ENCODE assay signal across 2 cellular contexts in the genomic region with DNA sequence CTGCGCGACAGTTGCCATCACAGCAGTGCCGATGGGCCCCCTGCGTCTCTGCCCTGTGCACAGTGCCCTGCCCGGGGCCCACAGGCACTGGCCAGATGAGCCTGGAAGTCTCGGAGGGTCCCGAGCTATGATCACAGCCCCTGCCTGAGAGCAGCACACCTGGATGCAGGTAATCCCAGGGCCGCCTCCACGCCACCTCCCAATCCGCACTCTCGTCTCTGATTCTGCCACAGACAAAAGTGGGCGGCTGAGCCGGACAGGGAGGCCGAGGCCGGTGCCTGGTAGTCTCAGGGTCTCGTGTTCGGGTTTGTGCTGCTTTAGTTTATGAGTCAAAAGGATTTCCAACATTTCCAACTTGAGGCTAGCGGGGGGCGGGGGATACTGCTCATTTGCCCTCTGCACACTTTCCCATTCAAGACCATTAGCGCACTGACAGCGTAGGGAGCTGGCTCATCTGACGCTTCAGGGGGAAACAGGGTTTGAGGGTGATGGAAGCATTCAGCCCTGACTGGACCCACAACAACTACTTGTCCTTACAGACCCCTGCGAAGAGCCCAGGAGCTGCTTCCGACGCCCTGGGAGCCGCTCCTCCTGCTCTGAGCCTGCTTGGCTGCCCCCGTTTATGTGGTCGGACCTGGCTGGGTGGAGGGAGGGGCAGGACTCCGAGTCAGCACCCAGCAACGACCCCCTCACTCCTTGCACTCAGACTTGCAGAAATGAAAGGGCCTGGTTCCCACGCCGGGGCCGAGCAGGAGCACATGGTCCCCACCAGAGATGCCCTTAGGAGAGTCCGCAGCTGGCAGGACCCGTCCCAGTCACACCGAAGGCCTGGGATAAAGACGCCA.
TF ChIP-seq lines count a peak whose summit lies in the region.

No MANE protein-coding gene starts in this region.

TF ChIP-seq in WTC11, 78 proteins besides CTCF, POLR2A, EP300 and RAD21 (continued from another document):
- TF ChIP-seq, protein P1, sequence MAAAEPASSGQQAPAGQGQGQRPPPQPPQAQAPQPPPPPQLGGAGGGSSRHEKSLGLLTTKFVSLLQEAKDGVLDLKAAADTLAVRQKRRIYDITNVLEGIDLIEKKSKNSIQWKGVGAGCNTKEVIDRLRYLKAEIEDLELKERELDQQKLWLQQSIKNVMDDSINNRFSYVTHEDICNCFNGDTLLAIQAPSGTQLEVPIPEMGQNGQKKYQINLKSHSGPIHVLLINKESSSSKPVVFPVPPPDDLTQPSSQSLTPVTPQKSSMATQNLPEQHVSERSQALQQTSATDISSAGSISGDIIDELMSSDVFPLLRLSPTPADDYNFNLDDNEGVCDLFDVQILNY (CRISPR knock-in tag; IDR thresholded peaks at IDR 0.05): no peak
- TF ChIP-seq NFYB (CRISPR knock-in tag; conservative IDR thresholded peaks at IDR 0.05; ENCODE audit: low read depth) (no peak), FOXK1 (CRISPR knock-in tag; IDR thresholded peaks at IDR 0.05) (no peak), JAZF1 (CRISPR knock-in tag; IDR thresholded peaks at IDR 0.05) (no peak), ZNF317 (CRISPR knock-in tag; IDR thresholded peaks at IDR 0.05; ENCODE audit: borderline replicate concordance, low read depth) (no peak)
- TF ChIP-seq, protein P2, sequence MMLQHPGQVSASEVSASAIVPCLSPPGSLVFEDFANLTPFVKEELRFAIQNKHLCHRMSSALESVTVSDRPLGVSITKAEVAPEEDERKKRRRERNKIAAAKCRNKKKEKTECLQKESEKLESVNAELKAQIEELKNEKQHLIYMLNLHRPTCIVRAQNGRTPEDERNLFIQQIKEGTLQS (CRISPR knock-in tag; conservative IDR thresholded peaks at IDR 0.05): no peak
- TF ChIP-seq, protein P3, sequence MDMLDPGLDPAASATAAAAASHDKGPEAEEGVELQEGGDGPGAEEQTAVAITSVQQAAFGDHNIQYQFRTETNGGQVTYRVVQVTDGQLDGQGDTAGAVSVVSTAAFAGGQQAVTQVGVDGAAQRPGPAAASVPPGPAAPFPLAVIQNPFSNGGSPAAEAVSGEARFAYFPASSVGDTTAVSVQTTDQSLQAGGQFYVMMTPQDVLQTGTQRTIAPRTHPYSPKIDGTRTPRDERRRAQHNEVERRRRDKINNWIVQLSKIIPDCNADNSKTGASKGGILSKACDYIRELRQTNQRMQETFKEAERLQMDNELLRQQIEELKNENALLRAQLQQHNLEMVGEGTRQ (CRISPR knock-in tag; IDR thresholded peaks at IDR 0.05): no peak
- TF ChIP-seq, protein P4, sequence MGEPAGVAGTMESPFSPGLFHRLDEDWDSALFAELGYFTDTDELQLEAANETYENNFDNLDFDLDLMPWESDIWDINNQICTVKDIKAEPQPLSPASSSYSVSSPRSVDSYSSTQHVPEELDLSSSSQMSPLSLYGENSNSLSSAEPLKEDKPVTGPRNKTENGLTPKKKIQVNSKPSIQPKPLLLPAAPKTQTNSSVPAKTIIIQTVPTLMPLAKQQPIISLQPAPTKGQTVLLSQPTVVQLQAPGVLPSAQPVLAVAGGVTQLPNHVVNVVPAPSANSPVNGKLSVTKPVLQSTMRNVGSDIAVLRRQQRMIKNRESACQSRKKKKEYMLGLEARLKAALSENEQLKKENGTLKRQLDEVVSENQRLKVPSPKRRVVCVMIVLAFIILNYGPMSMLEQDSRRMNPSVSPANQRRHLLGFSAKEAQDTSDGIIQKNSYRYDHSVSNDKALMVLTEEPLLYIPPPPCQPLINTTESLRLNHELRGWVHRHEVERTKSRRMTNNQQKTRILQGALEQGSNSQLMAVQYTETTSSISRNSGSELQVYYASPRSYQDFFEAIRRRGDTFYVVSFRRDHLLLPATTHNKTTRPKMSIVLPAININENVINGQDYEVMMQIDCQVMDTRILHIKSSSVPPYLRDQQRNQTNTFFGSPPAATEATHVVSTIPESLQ (CRISPR knock-in tag; IDR thresholded peaks at IDR 0.05): no peak
- TF ChIP-seq, protein P5, sequence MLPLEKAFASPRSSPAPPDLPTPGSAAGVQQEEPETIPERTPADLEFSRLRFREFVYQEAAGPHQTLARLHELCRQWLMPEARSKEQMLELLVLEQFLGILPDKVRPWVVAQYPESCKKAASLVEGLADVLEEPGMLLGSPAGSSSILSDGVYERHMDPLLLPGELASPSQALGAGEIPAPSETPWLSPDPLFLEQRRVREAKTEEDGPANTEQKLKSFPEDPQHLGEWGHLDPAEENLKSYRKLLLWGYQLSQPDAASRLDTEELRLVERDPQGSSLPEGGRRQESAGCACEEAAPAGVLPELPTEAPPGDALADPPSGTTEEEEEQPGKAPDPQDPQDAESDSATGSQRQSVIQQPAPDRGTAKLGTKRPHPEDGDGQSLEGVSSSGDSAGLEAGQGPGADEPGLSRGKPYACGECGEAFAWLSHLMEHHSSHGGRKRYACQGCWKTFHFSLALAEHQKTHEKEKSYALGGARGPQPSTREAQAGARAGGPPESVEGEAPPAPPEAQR (CRISPR knock-in tag; IDR thresholded peaks at IDR 0.05): no peak
- TF ChIP-seq, protein P6, sequence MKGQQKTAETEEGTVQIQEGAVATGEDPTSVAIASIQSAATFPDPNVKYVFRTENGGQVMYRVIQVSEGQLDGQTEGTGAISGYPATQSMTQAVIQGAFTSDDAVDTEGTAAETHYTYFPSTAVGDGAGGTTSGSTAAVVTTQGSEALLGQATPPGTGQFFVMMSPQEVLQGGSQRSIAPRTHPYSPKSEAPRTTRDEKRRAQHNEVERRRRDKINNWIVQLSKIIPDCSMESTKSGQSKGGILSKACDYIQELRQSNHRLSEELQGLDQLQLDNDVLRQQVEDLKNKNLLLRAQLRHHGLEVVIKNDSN (CRISPR knock-in tag; IDR thresholded peaks at IDR 0.05): no peak

TF ChIP-seq in SK-N-SH treated with all-trans-retinoic acid at 6 μM for 48 hours, 23 proteins besides CTCF, POLR2A, EP300 and RAD21 (continued from another document):
- TF ChIP-seq ZFP3 (CRISPR knock-in tag; IDR thresholded peaks at IDR 0.05) (no peak), GLIS3 (CRISPR knock-in tag; IDR thresholded peaks at IDR 0.05) (no peak)
- TF ChIP-seq, protein P7, sequence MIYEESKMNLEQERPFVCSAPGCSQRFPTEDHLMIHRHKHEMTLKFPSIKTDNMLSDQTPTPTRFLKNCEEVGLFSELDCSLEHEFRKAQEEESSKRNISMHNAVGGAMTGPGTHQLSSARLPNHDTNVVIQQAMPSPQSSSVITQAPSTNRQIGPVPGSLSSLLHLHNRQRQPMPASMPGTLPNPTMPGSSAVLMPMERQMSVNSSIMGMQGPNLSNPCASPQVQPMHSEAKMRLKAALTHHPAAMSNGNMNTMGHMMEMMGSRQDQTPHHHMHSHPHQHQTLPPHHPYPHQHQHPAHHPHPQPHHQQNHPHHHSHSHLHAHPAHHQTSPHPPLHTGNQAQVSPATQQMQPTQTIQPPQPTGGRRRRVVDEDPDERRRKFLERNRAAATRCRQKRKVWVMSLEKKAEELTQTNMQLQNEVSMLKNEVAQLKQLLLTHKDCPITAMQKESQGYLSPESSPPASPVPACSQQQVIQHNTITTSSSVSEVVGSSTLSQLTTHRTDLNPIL (CRISPR knock-in tag; IDR thresholded peaks at IDR 0.05; ENCODE audit: low read depth): no peak
TF ChIP-seq in SK-N-SH treated with all-trans-retinoic acid at 6 μM for 48 hours: peak in this region for 0.
